8 cellular contexts compared by ENCODE assay signal in genomic region chr22:27918351-27919221, GRCh38. TPM values are rescaled to one million over a fixed set of nuclear protein-coding genes. Genes with fewer than 3 reads are reported as not detected.
A peak's percentile ranks its signal among the peaks of the same experiment; 100 is the strongest.
DNase-seq lines count a peak whose midpoint lies in the region; ATAC-seq and TF ChIP-seq lines count a peak whose summit lies in the region.

No MANE protein-coding gene starts in this region.

- DNase-seq in AG08396 (ENCODE audit: low spot score) (peak; percentile 54), MCF 10A (ENCODE audit: unreplicated experiment) (peak; percentile 46), iris pigment epithelial cell (ENCODE audit: low read depth) (peak; percentile 53), midbrain (lab: John Stamatoyannopoulos, UW) (no peak)
- peak; percentile 32 to 59 for DNase-seq in stimulated activated CD4-positive, alpha-beta T cell treated with anti-CD3 and anti-CD28 coated beads, Interleukin-12 subunit alpha, Interleukin-12 subunit beta, amount 100 ng/mL, for 24 hours (ENCODE audit: low read depth in 2 of 2)

- CTCF ChIA-PET in MCF 10A (lab: Yijun Ruan, JAX) = interaction anchor here (0.6 to 4.8 kb wide), 8 partner anchors 19 to 1431 kb away, joined by 3 to 29 read pairs (median 4); no protein-coding TSS in a partner anchor

- intact Hi-C loops in MCF 10A (cut with micrococcal nuclease) = no loop called here

- H3K27ac ChIP-seq in VCaP = peak overlapping the region; percentile 92

- POLR2A ChIA-PET in MCF 10A (lab: Yijun Ruan, JAX) = interaction anchor here (0.6 to 3.8 kb wide), 30 partner anchors 8 to 1434 kb away, joined by 3 to 90 read pairs (median 4); no protein-coding TSS in a partner anchor

- TF ChIP-seq CTCF in VCaP (conservative IDR thresholded peaks at IDR 0.05) (no peak), MCF 10A (IDR thresholded peaks at IDR 0.05; ENCODE audit: unreplicated experiment) (no peak)

- BruUV-seq in MCF 10A (replicated peaks; lab: Mats Ljungman, UMichigan) = no TSS peak

- H3K36me3 Mint-ChIP-seq in MCF 10A (ENCODE audit: insufficient read depth, unreplicated experiment) = peaks cover 14% of the 10 kb centered on the region

- ATAC-seq in GM19372 (IDR thresholded peaks at IDR 0.05; ENCODE audit: low read depth, unreplicated experiment) = peak; percentile 19

- no peak for TF ChIP-seq EP300 in Ishikawa (IDR thresholded peaks at IDR 0.05; ENCODE audit: borderline replicate concordance)

- H3K4me1 Mint-ChIP-seq in MCF 10A (ENCODE audit: insufficient read depth, unreplicated experiment) = peaks cover 44% of the 10 kb centered on the region

- H3K4me3 Mint-ChIP-seq in MCF 10A (ENCODE audit: unreplicated experiment) = peak overlapping the region; percentile 91

- TF ChIP-seq RAD21 in Ishikawa (IDR thresholded peaks at IDR 0.05; ENCODE audit: low read depth) = no peak

- peak overlapping the region; percentile 97 for H3K27ac Mint-ChIP-seq in MCF 10A (ENCODE audit: low read depth, unreplicated experiment)

- H3K9me3 Mint-ChIP-seq in MCF 10A (ENCODE audit: unreplicated experiment) = no peaks in the 10 kb centered on the region

- H3K27me3 Mint-ChIP-seq in MCF 10A (ENCODE audit: insufficient read depth, unreplicated experiment) = no peaks in the 10 kb centered on the region

TF ChIP-seq in Ishikawa, 13 proteins besides CTCF, POLR2A, EP300 and RAD21:
- TF ChIP-seq TEAD4 (IDR thresholded peaks at IDR 0.05) (no peak), ZBTB7A (IDR thresholded peaks at IDR 0.05; ENCODE audit: low read depth) (peak; percentile 64; the same call in 1 of the 2 replicates), MAX (IDR thresholded peaks at IDR 0.05) (peak; percentile 85), YY1 (IDR thresholded peaks at IDR 0.05; ENCODE audit: low read depth) (peak; percentile 58; the same call in 1 of the 2 replicates), CEBPB (IDR thresholded peaks at IDR 0.05) (no peak)

RNA-seq across cellular contexts. Expression of gene PITPNB, which starts 0.5 kb away (rescaled TPM):
- 93.1 and 124 TPM in 2 replicates for total RNA-seq in MCF 10A (2022)
